Comparison of ENCODE assay signal across 9 cellular contexts in the genomic region with DNA sequence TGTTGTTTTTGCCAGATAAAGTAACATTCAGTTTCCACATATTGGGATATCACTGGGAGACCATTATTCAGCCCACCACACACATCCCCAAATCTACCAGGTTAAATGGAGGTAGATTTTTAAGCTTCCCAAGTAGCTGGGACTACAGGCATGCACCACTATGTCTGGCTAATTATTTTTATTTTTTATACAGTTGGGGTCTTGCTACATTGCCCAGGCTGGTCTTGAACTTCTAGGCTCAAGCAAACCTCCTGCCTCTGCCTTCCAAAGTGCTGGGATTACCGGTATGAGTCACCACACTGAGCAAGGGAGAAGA.
DNase-seq lines count a peak whose midpoint lies in the region; ATAC-seq and TF ChIP-seq lines count a peak whose summit lies in the region.
"Had no signal": no experiment of that assay in that cellular context is flagged by ENCODE, and none has a peak within 500 bp of the region (broad histone marks: within the 10 kb centered on the region; RNA-seq: fewer than 3 reads in every experiment).

No MANE protein-coding gene starts in this region.

- H3K36me3 ChIP-seq in right lobe of liver: no peaks in the 10 kb centered on the region

- TF ChIP-seq CTCF in activated CD8-positive, alpha-beta T cell treated with anti-CD3 and anti-CD28 coated beads for 36 hours (IDR thresholded peaks at IDR 0.05): no peak
- no peak for TF ChIP-seq CTCF in right lobe of liver (IDR thresholded peaks at IDR 0.05)

- CTCF ChIA-PET in activated CD8-positive, alpha-beta T cell treated with anti-CD3 and anti-CD28 coated beads for 36 hours (lab: Charles Lee): interaction anchor here (1.0 to 1.5 kb wide), 2 partner anchors 111 to 114 kb away, joined by 3 to 5 read pairs; no protein-coding TSS in a partner anchor
- CTCF ChIA-PET in activated CD8-positive, alpha-beta T cell treated with anti-CD3 and anti-CD28 coated beads, Interleukin-2, amount 10 ng/mL, durations not matched to agents 7 days and 5 days (lab: Charles Lee): interaction anchor here (1.0 kb wide), 2 partner anchors 112 to 114 kb away, joined by 3 to 4 read pairs; no protein-coding TSS in a partner anchor

- H3K36me3 Mint-ChIP-seq in activated CD8-positive, alpha-beta T cell treated with anti-CD3 and anti-CD28 coated beads for 36 hours (ENCODE audit: low read depth): peaks cover 8% of the 10 kb centered on the region
- peaks cover 8% of the 10 kb centered on the region for H3K36me3 Mint-ChIP-seq in activated CD8-positive, alpha-beta T cell treated with anti-CD3 and anti-CD28 coated beads, Interleukin-2, amount 10 ng/mL, durations not matched to agents 7 days and 5 days (ENCODE audit: low read depth)
- H3K36me3 Mint-ChIP-seq in activated naive CD8-positive, alpha-beta T cell treated with anti-CD3 and anti-CD28 coated beads, Interleukin-2, amount 50 U/mL, for 24 hours (ENCODE audit: low read depth): no peaks in the 10 kb centered on the region
- H3K36me3 Mint-ChIP-seq in stimulated activated naive B cell treated with anti-CD40 and anti-IgM and Interleukin-4, amounts not matched to agents 10 μg/mL and 1 μg/mL and 100 μg/mL, for 72 hours: peaks cover 5 to 8% of the 10 kb centered on the region in 2 donors
- H3K36me3 Mint-ChIP-seq: naive B cell had no signal

- H3K4me1 ChIP-seq in right lobe of liver: peaks cover 0 to 22% (median 10%) of the 10 kb centered on the region in 4 donors

- no peaks in the 10 kb centered on the region for H3K9me3 Mint-ChIP-seq in activated CD8-positive, alpha-beta T cell treated with anti-CD3 and anti-CD28 coated beads for 36 hours
- no peaks in the 10 kb centered on the region for H3K9me3 Mint-ChIP-seq in activated CD8-positive, alpha-beta T cell treated with anti-CD3 and anti-CD28 coated beads, Interleukin-2, amount 10 ng/mL, durations not matched to agents 7 days and 5 days (ENCODE audit: insufficient read depth)
- no peaks in the 10 kb centered on the region for H3K9me3 Mint-ChIP-seq in activated naive CD8-positive, alpha-beta T cell treated with anti-CD3 and anti-CD28 coated beads, Interleukin-2, amount 50 U/mL, for 24 hours
- H3K9me3 Mint-ChIP-seq in stimulated activated naive B cell treated with anti-CD40 and anti-IgM and Interleukin-4, amounts not matched to agents 10 μg/mL and 1 μg/mL and 100 μg/mL, for 72 hours: peaks cover 0 to 1% of the 10 kb centered on the region in 2 donors
- H3K9me3 Mint-ChIP-seq: naive B cell had no signal

- peaks cover 24% of the 10 kb centered on the region for H3K4me1 Mint-ChIP-seq in activated CD8-positive, alpha-beta T cell treated with anti-CD3 and anti-CD28 coated beads for 36 hours (ENCODE audit: low read depth)
- H3K4me1 Mint-ChIP-seq in activated CD8-positive, alpha-beta T cell treated with anti-CD3 and anti-CD28 coated beads, Interleukin-2, amount 10 ng/mL, durations not matched to agents 7 days and 5 days (ENCODE audit: low read depth): peaks cover 20% of the 10 kb centered on the region
- peaks cover 31% of the 10 kb centered on the region for H3K4me1 Mint-ChIP-seq in activated naive CD8-positive, alpha-beta T cell treated with anti-CD3 and anti-CD28 coated beads, Interleukin-2, amount 50 U/mL, for 24 hours
- H3K4me1 Mint-ChIP-seq in stimulated activated naive B cell treated with anti-CD40 and anti-IgM and Interleukin-4, amounts not matched to agents 10 μg/mL and 1 μg/mL and 100 μg/mL, for 72 hours: peaks cover 9 to 19% of the 10 kb centered on the region in 2 donors

- H3K4me3 Mint-ChIP-seq in activated CD8-positive, alpha-beta T cell treated with anti-CD3 and anti-CD28 coated beads for 36 hours: no peak overlapping the region
- H3K4me3 Mint-ChIP-seq in activated CD8-positive, alpha-beta T cell treated with anti-CD3 and anti-CD28 coated beads, Interleukin-2, amount 10 ng/mL, durations not matched to agents 7 days and 5 days: no peak overlapping the region
- no peak overlapping the region for H3K4me3 Mint-ChIP-seq in activated naive CD8-positive, alpha-beta T cell treated with anti-CD3 and anti-CD28 coated beads, Interleukin-2, amount 50 U/mL, for 24 hours
- no peak overlapping the region for H3K4me3 Mint-ChIP-seq in stimulated activated naive B cell treated with anti-CD40 and anti-IgM and Interleukin-4, amounts not matched to agents 10 μg/mL and 1 μg/mL and 100 μg/mL, for 72 hours
- H3K4me3 Mint-ChIP-seq: naive B cell had no signal

- DNase-seq in activated CD8-positive, alpha-beta T cell treated with anti-CD3 and anti-CD28 coated beads for 36 hours: no peak
- no peak for DNase-seq in activated CD8-positive, alpha-beta T cell treated with anti-CD3 and anti-CD28 coated beads, Interleukin-2, amount 10 ng/mL, durations not matched to agents 7 days and 5 days
- no peak for DNase-seq in activated naive CD8-positive, alpha-beta T cell treated with anti-CD3 and anti-CD28 coated beads, Interleukin-2, amount 50 U/mL, for 24 hours
- DNase-seq in right lobe of liver (no peak), HUDEP-2 (lab: John Stamatoyannopoulos, UW; ENCODE audit: unreplicated experiment in 76 of 76) (no peak)
- DNase-seq in stimulated activated naive B cell treated with anti-CD40 and anti-IgM and Interleukin-4, amounts not matched to agents 10 μg/mL and 1 μg/mL and 100 μg/mL, for 72 hours: no peak
- no peak for DNase-seq in activated effector memory CD4-positive, alpha-beta T cell treated with Interleukin-2 at 50 U/mL for 16 hours
- DNase-seq: naive B cell had no signal

- POLR2A ChIA-PET in activated CD8-positive, alpha-beta T cell treated with anti-CD3 and anti-CD28 coated beads for 36 hours (lab: Charles Lee): interaction anchor here (1.1 to 1.5 kb wide), 5 partner anchors 19 to 113 kb away, joined by 3 to 9 read pairs (median 4); no protein-coding TSS in a partner anchor
- POLR2A ChIA-PET in activated CD8-positive, alpha-beta T cell treated with anti-CD3 and anti-CD28 coated beads, Interleukin-2, amount 10 ng/mL, durations not matched to agents 7 days and 5 days (lab: Charles Lee): interaction anchor here (1.7 kb wide), 1 partner anchor 111 kb away, joined by 4 read pairs; no protein-coding TSS in a partner anchor

- H3K4me3 ChIP-seq in right lobe of liver: no peak overlapping the region

- H3K27me3 Mint-ChIP-seq in activated CD8-positive, alpha-beta T cell treated with anti-CD3 and anti-CD28 coated beads for 36 hours: no peaks in the 10 kb centered on the region
- H3K27me3 Mint-ChIP-seq in activated CD8-positive, alpha-beta T cell treated with anti-CD3 and anti-CD28 coated beads, Interleukin-2, amount 10 ng/mL, durations not matched to agents 7 days and 5 days (ENCODE audit: low read depth): no peaks in the 10 kb centered on the region
- no peaks in the 10 kb centered on the region for H3K27me3 Mint-ChIP-seq in activated naive CD8-positive, alpha-beta T cell treated with anti-CD3 and anti-CD28 coated beads, Interleukin-2, amount 50 U/mL, for 24 hours
- H3K27me3 Mint-ChIP-seq in stimulated activated naive B cell treated with anti-CD40 and anti-IgM and Interleukin-4, amounts not matched to agents 10 μg/mL and 1 μg/mL and 100 μg/mL, for 72 hours: no peaks in the 10 kb centered on the region
- H3K27me3 Mint-ChIP-seq: naive B cell had no signal

- H3K27ac Mint-ChIP-seq in activated CD8-positive, alpha-beta T cell treated with anti-CD3 and anti-CD28 coated beads for 36 hours: peak overlapping the region; percentile 84
- H3K27ac Mint-ChIP-seq in activated CD8-positive, alpha-beta T cell treated with anti-CD3 and anti-CD28 coated beads, Interleukin-2, amount 10 ng/mL, durations not matched to agents 7 days and 5 days: no peak overlapping the region
- peak overlapping the region; percentile 88 for H3K27ac Mint-ChIP-seq in activated naive CD8-positive, alpha-beta T cell treated with anti-CD3 and anti-CD28 coated beads, Interleukin-2, amount 50 U/mL, for 24 hours
- no peak overlapping the region for H3K27ac Mint-ChIP-seq in stimulated activated naive B cell treated with anti-CD40 and anti-IgM and Interleukin-4, amounts not matched to agents 10 μg/mL and 1 μg/mL and 100 μg/mL, for 72 hours

- TF ChIP-seq POLR2A in right lobe of liver (IDR thresholded peaks at IDR 0.05): no peak

- H3K9me3 ChIP-seq in right lobe of liver: no peaks in the 10 kb centered on the region

- no peaks in the 10 kb centered on the region for H3K27me3 ChIP-seq in right lobe of liver

- intact Hi-C loops in activated CD8-positive, alpha-beta T cell treated with anti-CD3 and anti-CD28 coated beads for 36 hours (cut with micrococcal nuclease): no loop called here
- intact Hi-C loops in right lobe of liver (cut with DNase I): loop anchor here in 1 of 2 donors (5.0 kb wide), 1 partner anchor 114 kb away; no protein-coding TSS in a partner anchor

- WGBS in right lobe of liver (ENCODE audit: insufficient coverage, low coverage, low lambda C conversion rate, missing lambda C conversion rate): 9% methylated on average over 1 of the region's 1 CpG

- ATAC-seq in activated CD8-positive, alpha-beta T cell treated with anti-CD3 and anti-CD28 coated beads for 36 hours: no peak
- no peak for ATAC-seq in activated CD8-positive, alpha-beta T cell treated with anti-CD3 and anti-CD28 coated beads, Interleukin-2, amount 10 ng/mL, durations not matched to agents 7 days and 5 days
- no peak for ATAC-seq in activated naive CD8-positive, alpha-beta T cell treated with anti-CD3 and anti-CD28 coated beads, Interleukin-2, amount 50 U/mL, for 24 hours
- no peak for ATAC-seq in right lobe of liver
- no peak for ATAC-seq in stimulated activated naive B cell treated with anti-CD40 and anti-IgM and Interleukin-4, amounts not matched to agents 10 μg/mL and 1 μg/mL and 100 μg/mL, for 72 hours (replicated peaks)

- peak overlapping the region; percentile 73 to 100 (median 100) for H3K27ac ChIP-seq in right lobe of liver
- H3K27ac ChIP-seq in temporal lobe (ENCODE audit: low read depth, low read length): peak overlapping the region; percentile 44

Comparison
In these comparisons a context has a peak if more than half of its experiments do, and no peak if none do; other contexts are left out.
1. H3K27ac Mint-ChIP-seq: peak in activated CD8-positive, alpha-beta T cell treated with anti-CD3 and anti-CD28 coated beads for 36 hours (single experiment) and activated naive CD8-positive, alpha-beta T cell treated with anti-CD3 and anti-CD28 coated beads, Interleukin-2, amount 50 U/mL, for 24 hours (single experiment); none in activated CD8-positive, alpha-beta T cell treated with anti-CD3 and anti-CD28 coated beads, Interleukin-2, amount 10 ng/mL, durations not matched to agents 7 days and 5 days (single experiment) and stimulated activated naive B cell treated with anti-CD40 and anti-IgM and Interleukin-4, amounts not matched to agents 10 μg/mL and 1 μg/mL and 100 μg/mL, for 72 hours (single experiment).